Comparison of ENCODE assay signal across 31 cellular contexts in genomic region chr11:77064648-77065217, GRCh38. TPM values are rescaled to one million over a fixed set of nuclear protein-coding genes. Genes with fewer than 3 reads are reported as not detected.
A peak's percentile ranks its signal among the peaks of the same experiment; 100 is the strongest.
DNase-seq lines count a peak whose midpoint lies in the region; ATAC-seq and TF ChIP-seq lines count a peak whose summit lies in the region.
"Had no signal": no experiment of that assay in that cellular context is flagged by ENCODE, and none has a peak within 500 bp of the region (broad histone marks: within the 10 kb centered on the region; RNA-seq: fewer than 3 reads in every experiment).

No MANE protein-coding gene starts in this region.

- H3K27me3 Mint-ChIP-seq in activated T-helper 1 cell treated with anti-CD3 and anti-CD28 coated beads, Interleukin-12 subunit alpha, Interleukin-12 subunit beta, Interleukin-2, Interleukin-4 antibody, amounts not matched to agents 30 ng/mL and 10 ng/mL and 1 ng/mL, durations not matched to agents 14 hours and 24 hours and 36 hours (ENCODE audit: insufficient read depth), result peaks cover 30% of the 10 kb centered on the region
- peaks cover 2% of the 10 kb centered on the region for H3K27me3 Mint-ChIP-seq in memory B cell
- no peaks in the 10 kb centered on the region for H3K27me3 Mint-ChIP-seq in activated T-cell treated with anti-CD3 and anti-CD28 coated beads, Interleukin-2, amount 50 U/mL, for 24 hours

- no peak overlapping the region for H3K4me2 ChIP-seq in trophoblast cell (ENCODE audit: low read length)

- H3K9me3 ChIP-seq in trophoblast cell (ENCODE audit: insufficient read depth, low read depth, low read length), result no peaks in the 10 kb centered on the region
- H3K9me3 ChIP-seq: ascending aorta, Peyer's patch, prostate gland, SJCRH30, stomach, tibial artery had no signal

- H2AFZ ChIP-seq in trophoblast cell (ENCODE audit: insufficient read depth, low read length, poor library complexity), result no peak overlapping the region

- H2BK120ac ChIP-seq in trophoblast cell (ENCODE audit: insufficient read depth, low read length, poor library complexity), result no peak overlapping the region

- peak; percentile 7 for DNase-seq in GM13976 (ENCODE audit: low spot score)
- DNase-seq in activated T-helper 1 cell treated with anti-CD3 and anti-CD28 coated beads, Interleukin-12 subunit alpha, Interleukin-12 subunit beta, Interleukin-2, Interleukin-4 antibody, amounts not matched to agents 30 ng/mL and 10 ng/mL and 1 ng/mL, durations not matched to agents 14 hours and 24 hours and 36 hours (ENCODE audit: low spot score), result no peak
- DNase-seq in memory B cell (ENCODE audit: low spot score in 2 of 2), result no peak
- DNase-seq in posterior vena cava (ENCODE audit: low spot score), result peak; percentile 48
- no peak for DNase-seq in trophoblast cell
- no peak for DNase-seq in activated T-cell treated with anti-CD3 and anti-CD28 coated beads, Interleukin-2, amount 50 U/mL, for 24 hours
- DNase-seq in hepatic stellate cell (ENCODE audit: low spot score), result no peak
- DNase-seq: activated CD4-positive, alpha-beta T cell treated with anti-CD3 and anti-CD28 coated beads, Interleukin-2, amount 10 ng/mL, durations not matched to agents 24 days and 14 days; GDM1; HFFc6; KBM-7; left cardiac atrium; mesendoderm; MM.1S; NCI-H1417 treated with DMSO at 0.1 percent for 48 hours; NCI-H2171; NCI-H524; NK-92 treated with Interleukin-12 subunit alpha and Interleukin-12 subunit beta, amount 100 ng/mL, for 24 hours; SJCRH30; stimulated activated CD8-positive, alpha-beta memory T cell treated with anti-CD3 and anti-CD28 coated beads, Interleukin-4, amount 100 ng/mL, for 48 hours; T-helper 2 cell had no signal

- H2AK5ac ChIP-seq in trophoblast cell (ENCODE audit: low read length), result no peak overlapping the region

- ATAC-seq in memory B cell (ENCODE audit: low read depth) (no peak), HG03175 (IDR thresholded peaks at IDR 0.05; ENCODE audit: unreplicated experiment) (no peak)
- ATAC-seq: activated naive CD4-positive, alpha-beta T cell treated with anti-CD3 and anti-CD28 coated beads, Interleukin-2, amount 50 U/mL, for 72 hours; GM23338; left cardiac atrium had no signal

- intact Hi-C loops in activated T-helper 1 cell treated with anti-CD3 and anti-CD28 coated beads, Interleukin-12 subunit alpha, Interleukin-12 subunit beta, Interleukin-2, Interleukin-4 antibody, amounts not matched to agents 30 ng/mL and 10 ng/mL and 1 ng/mL, durations not matched to agents 14 hours and 24 hours and 36 hours (cut with micrococcal nuclease), result loop anchor here (10.0 kb wide), 2 partner anchors 350 to 620 kb away; partner anchors contain the start of gene EMSY
- intact Hi-C loops in posterior vena cava (cut with DNase I), result no loop called here

- H3K79me1 ChIP-seq in trophoblast cell (ENCODE audit: low read length), result peaks cover 2% of the 10 kb centered on the region

- WGBS in trophoblast cell (ENCODE audit: extremely low coverage, insufficient coverage, insufficient read length), result no CpG with 5 or more reads among the region's 4 CpGs

- no peak overlapping the region for H3K27ac Mint-ChIP-seq in activated T-helper 1 cell treated with anti-CD3 and anti-CD28 coated beads, Interleukin-12 subunit alpha, Interleukin-12 subunit beta, Interleukin-2, Interleukin-4 antibody, amounts not matched to agents 30 ng/mL and 10 ng/mL and 1 ng/mL, durations not matched to agents 14 hours and 24 hours and 36 hours
- no peak overlapping the region for H3K27ac Mint-ChIP-seq in memory B cell
- H3K27ac Mint-ChIP-seq in activated T-cell treated with anti-CD3 and anti-CD28 coated beads, Interleukin-2, amount 50 U/mL, for 24 hours, result no peak overlapping the region
- H3K27ac Mint-ChIP-seq: activated CD4-positive, alpha-beta T cell treated with anti-CD3 and anti-CD28 coated beads, Interleukin-2, amount 10 ng/mL, durations not matched to agents 24 days and 14 days; activated naive CD4-positive, alpha-beta T cell treated with anti-CD3 and anti-CD28 coated beads, Interleukin-2, amount 50 U/mL, for 72 hours; GM23338; HFFc6 had no signal

- H3K4me1 ChIP-seq in trophoblast cell (ENCODE audit: control insufficient read depth in 1 of 2, insufficient read depth in 2 of 2, low read length in 2 of 2), result peaks cover 5 to 13% of the 10 kb centered on the region in 2 experiments
- H3K4me1 ChIP-seq: SJCRH30 had no signal

- H3K27ac ChIP-seq in trophoblast cell (ENCODE audit: low read depth, low read length), result no peak overlapping the region
- H3K27ac ChIP-seq: ascending aorta, SJCRH30 had no signal

- TF ChIP-seq CTCF in GM13976 (IDR thresholded peaks at IDR 0.05; ENCODE audit: borderline replicate concordance, control extremely low read depth, extremely low read depth, insufficient read depth, missing control alignments), result no peak

- no peak overlapping the region for H4K8ac ChIP-seq in trophoblast cell (ENCODE audit: low read depth, low read length)

- H3K27me3 ChIP-seq in trophoblast cell (ENCODE audit: insufficient read depth, low read length), result no peaks in the 10 kb centered on the region
- H3K27me3 ChIP-seq: ascending aorta, dorsolateral prefrontal cortex, Peyer's patch, SJCRH30, stomach, tibial artery had no signal

- H4K12ac ChIP-seq in trophoblast cell (ENCODE audit: low read depth, low read length), result no peak overlapping the region

- no peak overlapping the region for H2BK12ac ChIP-seq in trophoblast cell (ENCODE audit: low read length)

- H3K9ac ChIP-seq in trophoblast cell (ENCODE audit: low read length), result no peak overlapping the region

- no peak overlapping the region for H3K4me3 ChIP-seq in trophoblast cell (ENCODE audit: low read depth, low read length)
- H3K4me3 ChIP-seq: Peyer's patch, prostate gland, stomach, tibial artery had no signal

- H3K9me3 Mint-ChIP-seq in activated T-helper 1 cell treated with anti-CD3 and anti-CD28 coated beads, Interleukin-12 subunit alpha, Interleukin-12 subunit beta, Interleukin-2, Interleukin-4 antibody, amounts not matched to agents 30 ng/mL and 10 ng/mL and 1 ng/mL, durations not matched to agents 14 hours and 24 hours and 36 hours, result no peaks in the 10 kb centered on the region
- H3K9me3 Mint-ChIP-seq in memory B cell, result peaks cover 2% of the 10 kb centered on the region
- H3K9me3 Mint-ChIP-seq in activated T-cell treated with anti-CD3 and anti-CD28 coated beads, Interleukin-2, amount 50 U/mL, for 24 hours, result peaks cover 2% of the 10 kb centered on the region
- H3K9me3 Mint-ChIP-seq: activated CD4-positive, alpha-beta T cell treated with anti-CD3 and anti-CD28 coated beads, Interleukin-2, amount 10 ng/mL, durations not matched to agents 24 days and 14 days; activated naive CD4-positive, alpha-beta T cell treated with anti-CD3 and anti-CD28 coated beads, Interleukin-2, amount 50 U/mL, for 72 hours; HFFc6 had no signal

- H3K4me3 Mint-ChIP-seq in activated T-helper 1 cell treated with anti-CD3 and anti-CD28 coated beads, Interleukin-12 subunit alpha, Interleukin-12 subunit beta, Interleukin-2, Interleukin-4 antibody, amounts not matched to agents 30 ng/mL and 10 ng/mL and 1 ng/mL, durations not matched to agents 14 hours and 24 hours and 36 hours, result peak overlapping the region; percentile 1
- H3K4me3 Mint-ChIP-seq in memory B cell, result peak overlapping the region; percentile 32
- no peak overlapping the region for H3K4me3 Mint-ChIP-seq in activated T-cell treated with anti-CD3 and anti-CD28 coated beads, Interleukin-2, amount 50 U/mL, for 24 hours

- H3K36me3 ChIP-seq in trophoblast cell (ENCODE audit: control insufficient read depth in 1 of 2, insufficient read depth in 2 of 2, low read length in 2 of 2), result no peaks in the 10 kb centered on the region
- H3K36me3 ChIP-seq: ascending aorta, Peyer's patch, prostate gland, SJCRH30, stomach, tibial artery had no signal

- no peaks in the 10 kb centered on the region for H3K79me2 ChIP-seq in trophoblast cell (ENCODE audit: control insufficient read depth, insufficient read depth, low read length, poor library complexity)

- no peaks in the 10 kb centered on the region for H3K4me1 Mint-ChIP-seq in activated T-helper 1 cell treated with anti-CD3 and anti-CD28 coated beads, Interleukin-12 subunit alpha, Interleukin-12 subunit beta, Interleukin-2, Interleukin-4 antibody, amounts not matched to agents 30 ng/mL and 10 ng/mL and 1 ng/mL, durations not matched to agents 14 hours and 24 hours and 36 hours (ENCODE audit: low read depth)
- peaks cover 8% of the 10 kb centered on the region for H3K4me1 Mint-ChIP-seq in memory B cell
- peaks cover 12% of the 10 kb centered on the region for H3K4me1 Mint-ChIP-seq in activated T-cell treated with anti-CD3 and anti-CD28 coated beads, Interleukin-2, amount 50 U/mL, for 24 hours (ENCODE audit: low read depth)

- no peak overlapping the region for H3K18ac ChIP-seq in trophoblast cell (ENCODE audit: low read length)

- in situ Hi-C loops in GM13976 (cut with MboI; ENCODE audit: low sequenced_read_pairs, unreplicated experiment), result no loop called here

- H3K4ac ChIP-seq in trophoblast cell (ENCODE audit: low read depth, low read length), result no peak overlapping the region

- H4K91ac ChIP-seq in trophoblast cell (ENCODE audit: low read depth, low read length), result no peak overlapping the region

- no peak overlapping the region for H3K14ac ChIP-seq in trophoblast cell (ENCODE audit: low read length)

- H2BK5ac ChIP-seq in trophoblast cell (ENCODE audit: low read depth, low read length, poor library complexity), result no peak overlapping the region

- H3K36me3 Mint-ChIP-seq in activated T-helper 1 cell treated with anti-CD3 and anti-CD28 coated beads, Interleukin-12 subunit alpha, Interleukin-12 subunit beta, Interleukin-2, Interleukin-4 antibody, amounts not matched to agents 30 ng/mL and 10 ng/mL and 1 ng/mL, durations not matched to agents 14 hours and 24 hours and 36 hours (ENCODE audit: low read depth), result no peaks in the 10 kb centered on the region
- H3K36me3 Mint-ChIP-seq in memory B cell, result no peaks in the 10 kb centered on the region
- H3K36me3 Mint-ChIP-seq in activated T-cell treated with anti-CD3 and anti-CD28 coated beads, Interleukin-2, amount 50 U/mL, for 24 hours (ENCODE audit: low read depth), result no peaks in the 10 kb centered on the region

- no peak overlapping the region for H3K23ac ChIP-seq in trophoblast cell (ENCODE audit: low read length)

RNA-seq across cellular contexts. Expression of gene CAPN5, which starts 2.0 kb away (rescaled TPM):
- total RNA-seq in activated T-helper 1 cell treated with anti-CD3 and anti-CD28 coated beads, Interleukin-12 subunit alpha, Interleukin-12 subunit beta, Interleukin-2, Interleukin-4 antibody, amounts not matched to agents 30 ng/mL and 10 ng/mL and 1 ng/mL, durations not matched to agents 14 hours and 24 hours and 36 hours, result 0.10 and 0.32 TPM in 2 replicates
- total RNA-seq in posterior vena cava, result 10 to 100 TPM; 14.4 to 23.4 TPM
- polyA plus RNA-seq in trophoblast cell (2013), result 5.7 and 5.9 TPM in 2 replicates

RNA-seq across cellular contexts. Expression of gene B3GNT6, which starts 30.5 kb away (rescaled TPM):
- not detected in 2 replicates for total RNA-seq in activated T-helper 1 cell treated with anti-CD3 and anti-CD28 coated beads, Interleukin-12 subunit alpha, Interleukin-12 subunit beta, Interleukin-2, Interleukin-4 antibody, amounts not matched to agents 30 ng/mL and 10 ng/mL and 1 ng/mL, durations not matched to agents 14 hours and 24 hours and 36 hours
- not detected for total RNA-seq in posterior vena cava
- 0.01 TPM in 2 replicates for polyA plus RNA-seq in trophoblast cell (2013)
- total RNA-seq: activated CD4-positive, alpha-beta T cell treated with anti-CD3 and anti-CD28 coated beads, Interleukin-2, amount 10 ng/mL, durations not matched to agents 24 days and 14 days; activated naive CD4-positive, alpha-beta T cell treated with anti-CD3 and anti-CD28 coated beads, Interleukin-2, amount 50 U/mL, for 72 hours; ascending aorta; GM23338; HFFc6; left cardiac atrium; SJCRH30 had no signal
- polyA plus RNA-seq: GM23338, neural cell had no signal

RNA-seq across cellular contexts. Expression of gene OMP, which starts 37.9 kb away (rescaled TPM):
- total RNA-seq in activated T-helper 1 cell treated with anti-CD3 and anti-CD28 coated beads, Interleukin-12 subunit alpha, Interleukin-12 subunit beta, Interleukin-2, Interleukin-4 antibody, amounts not matched to agents 30 ng/mL and 10 ng/mL and 1 ng/mL, durations not matched to agents 14 hours and 24 hours and 36 hours, result not detected in 2 replicates
- total RNA-seq in posterior vena cava, result under 1 TPM in 1 of 2 donors, not detected in 1; 0.76 TPM
- not detected in 2 replicates for polyA plus RNA-seq in trophoblast cell (2013)
- total RNA-seq: activated CD4-positive, alpha-beta T cell treated with anti-CD3 and anti-CD28 coated beads, Interleukin-2, amount 10 ng/mL, durations not matched to agents 24 days and 14 days; activated naive CD4-positive, alpha-beta T cell treated with anti-CD3 and anti-CD28 coated beads, Interleukin-2, amount 50 U/mL, for 72 hours; ascending aorta had no signal
- polyA plus RNA-seq: GM23338, neural cell had no signal

Comparison
In these comparisons a context has a peak if more than half of its experiments do, and no peak if none do; other contexts are left out.
1. DNase-seq: peak in GM13976 (single experiment) and posterior vena cava (single experiment); none in activated T-helper 1 cell treated with anti-CD3 and anti-CD28 coated beads, Interleukin-12 subunit alpha, Interleukin-12 subunit beta, Interleukin-2, Interleukin-4 antibody, amounts not matched to agents 30 ng/mL and 10 ng/mL and 1 ng/mL, durations not matched to agents 14 hours and 24 hours and 36 hours (single experiment), memory B cell (0 of 2), trophoblast cell (0 of 2), activated T-cell treated with anti-CD3 and anti-CD28 coated beads, Interleukin-2, amount 50 U/mL, for 24 hours (single experiment) and hepatic stellate cell (single experiment).
2. RNA of gene CAPN5, which starts 2.0 kb away (total RNA-seq): 14.4 to 23.4 TPM in posterior vena cava; 0.10 to 0.32 TPM in activated T-helper 1 cell treated with anti-CD3 and anti-CD28 coated beads, Interleukin-12 subunit alpha, Interleukin-12 subunit beta, Interleukin-2, Interleukin-4 antibody, amounts not matched to agents 30 ng/mL and 10 ng/mL and 1 ng/mL, durations not matched to agents 14 hours and 24 hours and 36 hours; every median in the first group is over 10 times any median in the second.